In the genomic region with DNA sequence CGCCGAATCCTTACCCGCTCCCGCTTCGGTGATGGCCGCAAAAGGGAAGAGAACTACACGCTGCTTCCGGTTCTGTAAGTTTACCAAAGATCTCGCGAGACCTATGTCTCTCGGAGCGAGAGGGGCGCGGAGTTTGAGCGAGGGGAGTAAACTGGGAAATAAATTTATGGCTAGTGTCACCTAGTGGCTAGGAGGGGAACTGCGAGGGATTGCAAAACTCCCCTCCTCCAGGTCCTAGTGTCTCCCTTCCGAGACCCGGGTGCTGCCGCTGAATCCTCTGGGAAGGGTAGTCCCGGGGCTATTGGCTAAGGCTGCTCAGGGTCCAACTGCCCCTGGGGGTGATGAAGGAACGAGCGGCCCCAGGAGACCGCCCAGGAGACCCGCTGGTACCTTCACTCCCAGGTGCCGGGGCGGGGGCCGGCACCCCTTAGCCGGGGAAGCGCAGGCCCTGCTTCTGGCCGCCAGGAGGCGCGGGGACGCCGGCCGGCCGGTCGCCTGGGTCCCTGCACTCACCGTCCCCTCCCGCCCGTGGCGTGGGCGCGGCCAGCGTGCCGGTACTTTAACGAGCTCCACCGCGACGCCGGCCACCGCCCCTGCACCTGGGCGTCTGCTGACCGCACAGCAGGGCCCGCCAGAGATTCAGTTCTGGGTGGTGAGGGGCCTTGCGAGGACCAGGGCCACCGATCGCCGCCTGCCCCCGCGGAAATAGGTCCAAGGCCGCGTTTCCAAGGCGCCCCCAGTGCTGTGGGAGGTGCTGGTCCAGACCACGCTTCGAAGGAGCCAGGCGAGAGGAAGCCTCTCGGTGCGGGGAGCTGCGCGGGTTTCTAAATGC, we compare ENCODE assay signal across 8 cellular contexts. TPM values are rescaled to one million over a fixed set of nuclear protein-coding genes. Genes with fewer than 3 reads are reported as not detected.
A peak's percentile ranks its signal among the peaks of the same experiment; 100 is the strongest.
DNase-seq lines count a peak whose midpoint lies in the region; ATAC-seq and TF ChIP-seq lines count a peak whose summit lies in the region.

Gene RPL26 (minus strand): TSS at position 51 of the 832 bp plus-strand sequence. CDS start 883 bp downstream, outside the sequence.

- CTCF ChIA-PET in IMR-90 (lab: Yijun Ruan, JAX): interaction anchor here (0.6 to 1.0 kb wide), 6 partner anchors 47 to 1168 kb away, joined by 3 to 4 read pairs (median 3); no protein-coding TSS in a partner anchor

- H3K9ac ChIP-seq in IMR-90 (ENCODE audit: low read depth, low read length) (peak within 1 kb of the TSS; percentile 96), mucosa of rectum (ENCODE audit: low read depth in 1 of 2, low read length in 2 of 2) (peak within 1 kb of the TSS; percentile 91 to 93)

- peak within 1 kb of the TSS; percentile 96 for H3K4me2 ChIP-seq in IMR-90 (ENCODE audit: low read depth, low read length)

- peak; percentile 99 for TF ChIP-seq POLR2A in IMR-90 (IDR thresholded peaks at IDR 0.05; ENCODE audit: low read depth, low read length)

- in situ Hi-C loops in IMR-90 (cut with MboI; ENCODE audit: low sequenced_read_pairs): no loop called here

- POLR2A ChIA-PET in IMR-90 (lab: Charles Lee; ENCODE audit: unreplicated experiment): interaction anchor here (0.6 kb wide), 1 partner anchor 135 kb away, joined by 3 read pairs; the partner anchor contains the start of gene CTC1

- H2AFZ ChIP-seq in IMR-90 (replicated peaks; ENCODE audit: low read length, poor library complexity): peak within 1 kb of the TSS; percentile 98

- H4K5ac ChIP-seq in IMR-90 (ENCODE audit: low read depth, low read length): peak within 1 kb of the TSS; percentile 9

- H3K4me1 ChIP-seq in IMR-90 (ENCODE audit: control insufficient read depth, insufficient read depth, low read length) (peaks cover 14% of the 10 kb centered on the region), mucosa of rectum (ENCODE audit: control insufficient read depth in 2 of 2, insufficient read depth in 2 of 2, low read length in 2 of 2) (peaks cover 16 to 21% of the 10 kb centered on the region in 2 donors)

- intact Hi-C loops in IMR-90 (cut with micrococcal nuclease): loop anchor here (1.0 to 10.0 kb wide), 4 partner anchors 53 to 402 kb away; no protein-coding TSS in a partner anchor

- H4K91ac ChIP-seq in IMR-90 (ENCODE audit: insufficient read depth, low read depth, low read length): peak within 1 kb of the TSS; percentile 95

- H4K8ac ChIP-seq in IMR-90 (ENCODE audit: low read depth in 2 of 2, low read length in 2 of 2): peak within 1 kb of the TSS; percentile 53 to 90

- peak within 1 kb of the TSS; percentile 86 for H2BK5ac ChIP-seq in IMR-90 (ENCODE audit: low read depth, low read length, poor library complexity, severe bottlenecking)

- H2BK120ac ChIP-seq in IMR-90 (ENCODE audit: low read depth, low read length): peak within 1 kb of the TSS; percentile 92

- peak within 1 kb of the TSS; percentile 99 for H2AK9ac ChIP-seq in IMR-90 (replicated peaks; ENCODE audit: low read depth, low read length, poor library complexity)

- ATAC-seq in GM21526 (IDR thresholded peaks at IDR 0.05; ENCODE audit: low FRiP score, unreplicated experiment) (peak; percentile 82), IMR-90 (ENCODE audit: low read depth) (peak; percentile 86)

- H3K27me3 ChIP-seq in IMR-90 (ENCODE audit: control insufficient read depth, insufficient read depth, low read length) (no peaks in the 10 kb centered on the region), mucosa of rectum (ENCODE audit: control insufficient read depth in 2 of 2, insufficient read depth in 2 of 2, low read length in 2 of 2) (no peaks in the 10 kb centered on the region)

- 0% methylated on average over 17 of the region's 70 CpGs; no CpG with 5 or more reads in 1 of the 2 experiments for WGBS in IMR-90 (ENCODE audit: extremely low coverage in 2 of 2, insufficient read length in 1 of 2), 2 experiments

- H3K36me3 ChIP-seq in IMR-90 (ENCODE audit: control insufficient read depth, insufficient read depth, low read length) (peaks cover 21% of the 10 kb centered on the region), mucosa of rectum (ENCODE audit: control insufficient read depth in 2 of 2, insufficient read depth in 2 of 2, low read length in 2 of 2) (peaks cover 27 to 28% of the 10 kb centered on the region in 2 donors)

- H3K79me1 ChIP-seq in IMR-90 (ENCODE audit: low read depth in 1 of 2, low read length in 2 of 2): peaks cover 2 to 32% of the 10 kb centered on the region in 2 experiments; a peak in 3 of 4 replicates

- peak within 1 kb of the TSS; percentile 91 for H3K4ac ChIP-seq in IMR-90 (ENCODE audit: low read depth, low read length)

- BruUV-seq in IMR-90 (replicated peaks; lab: Mats Ljungman, UMichigan): no TSS peak

- peaks cover 4% of the 10 kb centered on the region for H3K9me1 ChIP-seq in IMR-90 (ENCODE audit: insufficient read depth, low read length)

- H3K27ac ChIP-seq in IMR-90 (ENCODE audit: insufficient read depth, low read length): peak within 1 kb of the TSS; percentile 89
- peak within 1 kb of the TSS; percentile 94 to 95 for H3K27ac ChIP-seq in mucosa of rectum (ENCODE audit: low read depth in 2 of 2, low read length in 2 of 2)

- peak within 1 kb of the TSS; percentile 94 for H3K56ac ChIP-seq in IMR-90 (ENCODE audit: extremely low read depth, insufficient read depth, low read length)

- peak within 1 kb of the TSS; percentile 79 for H3K14ac ChIP-seq in IMR-90 (replicated peaks; ENCODE audit: low read depth, low read length)

- peaks cover 35% of the 10 kb centered on the region for H4K20me1 ChIP-seq in IMR-90 (ENCODE audit: insufficient read depth, low read length)

- peak; percentile 97 for DNase-seq in DMS114 treated with DMSO at 0.1 percent for 48 hours (lab: John Stamatoyannopoulos, UW; ENCODE audit: unreplicated experiment)
- peak; percentile 98 for DNase-seq in IMR-90
- peak; percentile 100 for DNase-seq in OCI-M1 (lab: John Stamatoyannopoulos, UW)
- peak; percentile 91 for DNase-seq in activated T-cell treated with anti-CD3 and anti-CD28 coated beads for 4 hours
- peak; percentile 92 for DNase-seq in epithelial cell of proximal tubule (ENCODE audit: low read depth)
- peak; percentile 83 to 85 for DNase-seq in stimulated activated CD8-positive, alpha-beta memory T cell treated with anti-CD3 and anti-CD28 coated beads, Interleukin-7, amount 100 ng/mL, for 1 hour (ENCODE audit: low read depth in 2 of 2)

- TF ChIP-seq CTCF in IMR-90 (conservative IDR thresholded peaks at IDR 0.05; ENCODE audit: low read depth, low read length): peak; percentile 84
- TF ChIP-seq CTCF in epithelial cell of proximal tubule (conservative IDR thresholded peaks at IDR 0.05; ENCODE audit: low read depth, low read length): peak; percentile 75

- H3K23ac ChIP-seq in IMR-90 (ENCODE audit: low read depth, low read length): peak within 1 kb of the TSS; percentile 82

- H3K4me3 ChIP-seq in IMR-90 (ENCODE audit: insufficient read depth, low read depth, low read length) (peak within 1 kb of the TSS; percentile 98), epithelial cell of proximal tubule (ENCODE audit: low read depth, low read length) (peak within 1 kb of the TSS; percentile 72), mucosa of rectum (ENCODE audit: low read length in 2 of 2) (peak within 1 kb of the TSS; percentile 83 to 96)

- TF ChIP-seq RAD21 in IMR-90 (IDR thresholded peaks at IDR 0.05; ENCODE audit: low read length): peak; percentile 28; the same call in 1 of the 2 replicates

- H2AK5ac ChIP-seq in IMR-90 (ENCODE audit: low read depth, low read length): peak within 1 kb of the TSS; percentile 86

- dilution Hi-C loops in IMR-90 (cut with HindIII; ENCODE audit: low sequenced_read_pairs, unreplicated experiment): no loop called here

- peak within 1 kb of the TSS; percentile 76 for H2BK20ac ChIP-seq in IMR-90 (ENCODE audit: low read depth, low read length)

- H2BK15ac ChIP-seq in IMR-90 (ENCODE audit: low read depth, low read length): peak within 1 kb of the TSS; percentile 76; the same call in 2 of the 3 replicates

- H3K9me3 ChIP-seq in IMR-90 (ENCODE audit: control insufficient read depth, insufficient read depth, low read length) (no peaks in the 10 kb centered on the region), mucosa of rectum (ENCODE audit: control insufficient read depth in 2 of 2, low read length in 2 of 2) (no peaks in the 10 kb centered on the region)

- H3K18ac ChIP-seq in IMR-90 (ENCODE audit: low read depth, low read length): peak within 1 kb of the TSS; percentile 26

TF ChIP-seq in IMR-90, 13 proteins besides CTCF, POLR2A, EP300 and RAD21 (continues in another document):
- no peak for TF ChIP-seq FOS (IDR thresholded peaks at IDR 0.05; ENCODE audit: low read depth, low read length)
- TF ChIP-seq, protein P1, sequence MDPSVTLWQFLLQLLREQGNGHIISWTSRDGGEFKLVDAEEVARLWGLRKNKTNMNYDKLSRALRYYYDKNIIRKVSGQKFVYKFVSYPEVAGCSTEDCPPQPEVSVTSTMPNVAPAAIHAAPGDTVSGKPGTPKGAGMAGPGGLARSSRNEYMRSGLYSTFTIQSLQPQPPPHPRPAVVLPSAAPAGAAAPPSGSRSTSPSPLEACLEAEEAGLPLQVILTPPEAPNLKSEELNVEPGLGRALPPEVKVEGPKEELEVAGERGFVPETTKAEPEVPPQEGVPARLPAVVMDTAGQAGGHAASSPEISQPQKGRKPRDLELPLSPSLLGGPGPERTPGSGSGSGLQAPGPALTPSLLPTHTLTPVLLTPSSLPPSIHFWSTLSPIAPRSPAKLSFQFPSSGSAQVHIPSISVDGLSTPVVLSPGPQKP (IDR thresholded peaks at IDR 0.05; ENCODE audit: borderline replicate concordance, low read depth, low read length): 0 out of 2 replicates have a peak, but pooled peaks have one; percentile 10
- no peak for TF ChIP-seq BHLHE40 (IDR thresholded peaks at IDR 0.05; ENCODE audit: low read depth, low read length)
- TF ChIP-seq RFX5 (IDR thresholded peaks at IDR 0.05; ENCODE audit: low read depth, low read length): no peak
- no peak for TF ChIP-seq USF2 (IDR thresholded peaks at IDR 0.05; ENCODE audit: low read depth, low read length)
- peak; percentile 96 for TF ChIP-seq CEBPB (IDR thresholded peaks at IDR 0.05; ENCODE audit: low read depth, low read length)
- TF ChIP-seq NFE2L2 (IDR thresholded peaks at IDR 0.05; ENCODE audit: low read depth, low read length): no peak
- peak; percentile 46 for TF ChIP-seq SMC3 (IDR thresholded peaks at IDR 0.05; ENCODE audit: low read depth, low read length)
- no peak for TF ChIP-seq MAFK (IDR thresholded peaks at IDR 0.05; ENCODE audit: low read depth, low read length)

RNA-seq across cellular contexts. Expression of gene RPL26, which starts in this region (rescaled TPM):
- total RNA-seq in IMR-90 (2012; rRNA removed): 5,013 and 5,721 TPM in 2 replicates
- 3,797 and 4,763 TPM in 2 replicates for polyA plus RNA-seq in IMR-90 (2012; rRNA removed)
- 1,326 and 3,570 TPM in 2 replicates for polyA plus RNA-seq in IMR-90 (2012; cell fraction: cytosol; rRNA removed)
- 132 and 1,784 TPM in 2 replicates for polyA plus RNA-seq in IMR-90 (2012; cell fraction: nucleus; rRNA removed; ENCODE audit: low replicate concordance)
- total RNA-seq in epithelial cell of proximal tubule: 2,667 and 4,627 TPM in 2 replicates

Comparison
In these comparisons a context has a peak if more than half of its experiments do, and no peak if none do; other contexts are left out.
1. Peak in every context shown above with its lines: DNase-seq, ATAC-seq, H3K4me3 ChIP-seq and H3K27ac ChIP-seq.